In genomic region chr9:89000973-89001916, GRCh38 we compare ENCODE assay signal across 8 cellular contexts. TPM values are rescaled to one million over a fixed set of nuclear protein-coding genes. Genes with fewer than 3 reads are reported as not detected.
A peak's percentile ranks its signal among the peaks of the same experiment; 100 is the strongest.
DNase-seq lines count a peak whose midpoint lies in the region; ATAC-seq and TF ChIP-seq lines count a peak whose summit lies in the region.

No MANE protein-coding gene starts in this region.

- TF ChIP-seq RAD21 in Ishikawa (IDR thresholded peaks at IDR 0.05; ENCODE audit: low read depth) = peak; percentile 91

- TF ChIP-seq CTCF in fibroblast of villous mesenchyme (IDR thresholded peaks at IDR 0.05; ENCODE audit: insufficient read depth, low read depth, low read length) = peak; percentile 75
- TF ChIP-seq CTCF in neutrophil (IDR thresholded peaks at IDR 0.05) = peak; percentile 24

- no peak overlapping the region for H3K9ac ChIP-seq in subcutaneous abdominal adipose tissue (ENCODE audit: low read length in 5 of 5)

- TF ChIP-seq EP300 in Ishikawa (IDR thresholded peaks at IDR 0.05; ENCODE audit: borderline replicate concordance) = no peak

- H3K27ac Mint-ChIP-seq in activated T-helper 17 cell treated with anti-CD3 and anti-CD28 coated beads, Interleukin-2, amount 50 U/mL, for 72 hours = no peak overlapping the region

- no peaks in the 10 kb centered on the region for H3K4me1 Mint-ChIP-seq in activated T-helper 17 cell treated with anti-CD3 and anti-CD28 coated beads, Interleukin-2, amount 50 U/mL, for 72 hours

- DNase-seq in SIG-M5 treated with dmso at 0.1 percent for 504 hours (lab: John Stamatoyannopoulos, UW; ENCODE audit: unreplicated experiment) (peak; percentile 47), SIG-M5 (lab: John Stamatoyannopoulos, UW) (no peak), RPMI7951 (ENCODE audit: low read depth) (peak; percentile 72), fibroblast of villous mesenchyme (ENCODE audit: low read depth) (peak; percentile 90)

- H3K4me1 ChIP-seq in neutrophil (ENCODE audit: control insufficient read depth in 1 of 2, insufficient read depth in 1 of 2, low read depth in 1 of 2, low read length in 1 of 2) (peaks cover 5% of the 10 kb centered on the region in 2 experiments), subcutaneous abdominal adipose tissue (ENCODE audit: control insufficient read depth in 5 of 5, insufficient read depth in 5 of 5, low read length in 5 of 5) (peaks cover 4 to 13% (median 11%) of the 10 kb centered on the region in 5 donors)

- H3K36me3 ChIP-seq in neutrophil (no peaks in the 10 kb centered on the region), subcutaneous abdominal adipose tissue (ENCODE audit: control insufficient read depth in 5 of 5, insufficient read depth in 5 of 5, low read length in 5 of 5) (peaks cover 0 to 8% (median 2%) of the 10 kb centered on the region in 5 donors)

- H3K27ac ChIP-seq in neutrophil = no peak overlapping the region
- peak overlapping the region; percentile 10 for H3K27ac ChIP-seq in subcutaneous abdominal adipose tissue (ENCODE audit: low read depth, low read length)

- H3K9me3 Mint-ChIP-seq in activated T-helper 17 cell treated with anti-CD3 and anti-CD28 coated beads, Interleukin-2, amount 50 U/mL, for 72 hours = no peaks in the 10 kb centered on the region

- no peaks in the 10 kb centered on the region for H3K27me3 ChIP-seq in neutrophil
- H3K27me3 ChIP-seq in subcutaneous abdominal adipose tissue (ENCODE audit: control insufficient read depth in 5 of 5, insufficient read depth in 4 of 5, low read length in 5 of 5) = peaks cover 4 to 22% (median 10%) of the 10 kb centered on the region in 5 donors

- H3K9me3 ChIP-seq in neutrophil (no peaks in the 10 kb centered on the region), subcutaneous abdominal adipose tissue (ENCODE audit: control insufficient read depth in 5 of 5, low read length in 5 of 5) (no peaks in the 10 kb centered on the region)

- H3K4me3 ChIP-seq in fibroblast of villous mesenchyme (ENCODE audit: low read depth, low read length) (no peak overlapping the region), neutrophil (ENCODE audit: low read depth in 1 of 2, low read length in 1 of 2) (no peak overlapping the region), subcutaneous abdominal adipose tissue (ENCODE audit: low read depth in 1 of 5, low read length in 5 of 5) (peak overlapping the region in 3 of 5 donors; percentile 9 to 24 (median 22))

- H3K36me3 Mint-ChIP-seq in activated T-helper 17 cell treated with anti-CD3 and anti-CD28 coated beads, Interleukin-2, amount 50 U/mL, for 72 hours (ENCODE audit: low read depth) = no peaks in the 10 kb centered on the region

- no peak overlapping the region for H3K4me3 Mint-ChIP-seq in activated T-helper 17 cell treated with anti-CD3 and anti-CD28 coated beads, Interleukin-2, amount 50 U/mL, for 72 hours

- H3K27me3 Mint-ChIP-seq in activated T-helper 17 cell treated with anti-CD3 and anti-CD28 coated beads, Interleukin-2, amount 50 U/mL, for 72 hours = peaks cover 18% of the 10 kb centered on the region

- ATAC-seq in activated T-helper 17 cell treated with anti-CD3 and anti-CD28 coated beads, Interleukin-2, amount 50 U/mL, for 72 hours (replicated peaks) = peak; percentile 34

TF ChIP-seq in Ishikawa, 13 proteins besides CTCF, POLR2A, EP300 and RAD21:
- TF ChIP-seq ZBTB7A (IDR thresholded peaks at IDR 0.05; ENCODE audit: low read depth) (no peak), TEAD4 (IDR thresholded peaks at IDR 0.05) (0 out of 2 replicates have a peak, but pooled peaks have one; percentile 17), TAF1 (IDR thresholded peaks at IDR 0.05; ENCODE audit: low read depth) (no peak), TCF12 (IDR thresholded peaks at IDR 0.05; ENCODE audit: low read depth) (no peak)
TF ChIP-seq in Ishikawa: peak in this region for 1.

RNA-seq across cellular contexts. Expression of gene S1PR3, which starts 10.0 kb away (rescaled TPM):
- total RNA-seq in RPMI7951 (2014; rRNA removed; shearing (Covaris generic)) = 12.6 and 16.8 TPM in 2 replicates
- not detected for total RNA-seq in activated T-helper 17 cell treated with anti-CD3 and anti-CD28 coated beads, Interleukin-2, amount 50 U/mL, for 72 hours
- total RNA-seq in fibroblast of villous mesenchyme = 102 and 279 TPM in 2 replicates

Comparison
In these comparisons a context has a peak if more than half of its experiments do, and no peak if none do; other contexts are left out.
1. H3K4me3 ChIP-seq: peak in subcutaneous abdominal adipose tissue (3 of 5); none in fibroblast of villous mesenchyme (single experiment) and neutrophil (0 of 2).
2. RNA of gene S1PR3, which starts 10.0 kb away (total RNA-seq): 102 to 279 TPM in fibroblast of villous mesenchyme and 12.6 to 16.8 TPM in RPMI7951; not detected in activated T-helper 17 cell treated with anti-CD3 and anti-CD28 coated beads, Interleukin-2, amount 50 U/mL, for 72 hours; every median in the first group is over 10 times any median in the second.